1 cellular context compared by ENCODE assay signal in the genomic region with DNA sequence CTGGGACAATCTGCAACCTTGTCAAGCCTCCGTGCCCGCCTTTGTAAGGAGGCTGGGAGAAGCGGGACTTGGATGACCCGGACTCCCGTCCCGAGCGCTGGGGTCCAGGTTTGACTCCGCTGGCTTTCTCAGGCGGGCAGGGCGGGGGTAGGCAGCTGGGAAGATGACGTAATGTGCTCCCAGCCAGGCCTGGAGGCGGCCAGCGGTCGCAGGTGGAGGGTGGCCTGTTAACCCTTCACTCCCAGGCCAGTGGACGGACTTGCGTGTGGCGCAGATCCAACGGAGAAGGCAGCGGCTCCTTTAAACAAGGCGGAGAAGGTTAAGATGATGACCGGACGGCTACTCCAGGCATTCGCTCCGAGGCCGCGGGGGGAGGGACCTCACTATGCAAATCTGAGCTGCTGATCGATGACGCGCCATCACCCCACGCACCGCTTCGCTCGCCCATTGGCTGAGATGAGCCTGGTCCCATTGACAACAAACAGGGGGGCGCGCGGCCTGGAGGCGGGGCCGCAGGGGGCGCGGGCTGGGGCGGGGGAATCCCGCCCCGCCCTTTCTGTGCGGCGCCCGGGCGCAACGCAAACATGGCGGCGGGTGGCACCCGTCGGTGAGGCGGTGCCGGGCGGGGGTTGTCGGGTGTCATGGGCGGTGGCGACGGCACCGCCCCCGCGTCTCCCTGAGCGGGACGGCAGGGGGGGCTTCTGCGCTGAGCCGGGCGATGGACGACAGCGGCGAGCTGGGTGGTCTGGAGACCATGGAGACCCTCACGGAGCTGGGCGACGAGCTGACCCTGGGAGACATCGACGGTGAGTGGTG.
A peak's percentile ranks its signal among the peaks of the same experiment; 100 is the strongest.
TF ChIP-seq lines count a peak whose summit lies in the region.

SREBF2 (plus strand) TSS at position 553 of the 816 bp plus-strand sequence; CDS start at position 719, 166 bp downstream.

TF ChIP-seq in K562, 482 proteins besides CTCF, POLR2A, EP300 and RAD21 (continued from another document):
- TF ChIP-seq, protein P1, sequence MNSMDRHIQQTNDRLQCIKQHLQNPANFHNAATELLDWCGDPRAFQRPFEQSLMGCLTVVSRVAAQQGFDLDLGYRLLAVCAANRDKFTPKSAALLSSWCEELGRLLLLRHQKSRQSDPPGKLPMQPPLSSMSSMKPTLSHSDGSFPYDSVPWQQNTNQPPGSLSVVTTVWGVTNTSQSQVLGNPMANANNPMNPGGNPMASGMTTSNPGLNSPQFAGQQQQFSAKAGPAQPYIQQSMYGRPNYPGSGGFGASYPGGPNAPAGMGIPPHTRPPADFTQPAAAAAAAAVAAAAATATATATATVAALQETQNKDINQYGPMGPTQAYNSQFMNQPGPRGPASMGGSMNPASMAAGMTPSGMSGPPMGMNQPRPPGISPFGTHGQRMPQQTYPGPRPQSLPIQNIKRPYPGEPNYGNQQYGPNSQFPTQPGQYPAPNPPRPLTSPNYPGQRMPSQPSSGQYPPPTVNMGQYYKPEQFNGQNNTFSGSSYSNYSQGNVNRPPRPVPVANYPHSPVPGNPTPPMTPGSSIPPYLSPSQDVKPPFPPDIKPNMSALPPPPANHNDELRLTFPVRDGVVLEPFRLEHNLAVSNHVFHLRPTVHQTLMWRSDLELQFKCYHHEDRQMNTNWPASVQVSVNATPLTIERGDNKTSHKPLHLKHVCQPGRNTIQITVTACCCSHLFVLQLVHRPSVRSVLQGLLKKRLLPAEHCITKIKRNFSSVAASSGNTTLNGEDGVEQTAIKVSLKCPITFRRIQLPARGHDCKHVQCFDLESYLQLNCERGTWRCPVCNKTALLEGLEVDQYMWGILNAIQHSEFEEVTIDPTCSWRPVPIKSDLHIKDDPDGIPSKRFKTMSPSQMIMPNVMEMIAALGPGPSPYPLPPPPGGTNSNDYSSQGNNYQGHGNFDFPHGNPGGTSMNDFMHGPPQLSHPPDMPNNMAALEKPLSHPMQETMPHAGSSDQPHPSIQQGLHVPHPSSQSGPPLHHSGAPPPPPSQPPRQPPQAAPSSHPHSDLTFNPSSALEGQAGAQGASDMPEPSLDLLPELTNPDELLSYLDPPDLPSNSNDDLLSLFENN (IDR thresholded peaks at IDR 0.05; ENCODE audit: low read depth in 2 of 2, low read length in 2 of 2) = peak in 1 of 2 experiments; percentile 32; a peak in 1 of 4 replicates
- TF ChIP-seq ZNF224 (CRISPR knock-in tag; IDR thresholded peaks at IDR 0.05) (no peak), MYNN (IDR thresholded peaks at IDR 0.05) (peak; percentile 62; the same call in 1 of the 2 replicates), MYNN (CRISPR knock-in tag; IDR thresholded peaks at IDR 0.05) (no peak), TBP (optimal IDR thresholded peaks at IDR 0.05; ENCODE audit: low read depth, low read length) (peak; percentile 78), NRF1 (conservative IDR thresholded peaks at IDR 0.05 in 1 of 2, IDR thresholded peaks at IDR 0.05 in 1 of 2) (peak; percentile 78 to 84), PML (IDR thresholded peaks at IDR 0.05; ENCODE audit: low read length) (peak; percentile 13; the same call in 1 of the 2 replicates), NR2C1 (IDR thresholded peaks at IDR 0.05) (0 out of 2 replicates have a peak, but pooled peaks have one; percentile 2), NR2C1 (tag; IDR thresholded peaks at IDR 0.05) (peak; percentile 51; the same call in 1 of the 2 replicates), ZNF764 (CRISPR knock-in tag; IDR thresholded peaks at IDR 0.05; ENCODE audit: low read depth) (no peak), NEUROD1 (IDR thresholded peaks at IDR 0.05; ENCODE audit: borderline replicate concordance, low read depth, low read length, partially characterized antibody) (peak; percentile 95)
TF ChIP-seq in K562: peak in this region for 131.
